ENCODE assay signal across 24 cellular contexts in the genomic region with DNA sequence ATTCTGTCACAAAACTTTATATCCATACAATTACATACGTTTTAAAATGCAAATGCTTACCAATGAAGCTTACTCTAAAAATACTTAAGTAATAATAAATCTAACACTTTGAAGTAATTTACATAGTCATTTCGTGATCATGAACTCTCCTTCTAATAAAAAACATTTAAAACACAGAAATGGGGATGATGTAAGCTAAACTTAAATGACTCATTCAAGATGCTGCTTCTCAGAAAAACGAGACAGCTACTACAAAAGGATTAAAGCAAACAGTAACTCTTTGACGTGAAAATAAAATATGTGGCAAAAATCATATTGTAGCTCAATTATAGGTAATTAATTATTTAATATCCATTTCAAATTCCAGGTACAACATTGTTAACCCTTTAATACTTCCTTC.
"Had no signal": no experiment of that assay in that cellular context is flagged by ENCODE, and none has a peak within 500 bp of the region (broad histone marks: within the 10 kb centered on the region; RNA-seq: fewer than 3 reads in every experiment).

No MANE protein-coding gene starts in this region.

- FAIRE-seq: endometrium, kidney, urothelium cell line had no signal

- H3K9me3 Mint-ChIP-seq: activated naive CD4-positive, alpha-beta T cell treated with anti-CD3 and anti-CD28 coated beads, Interleukin-2, amount 10 ng/mL, durations not matched to agents 7 days and 5 days; dendritic cell treated with granulocyte-macrophage colony-stimulating factor and Interleukin-4, amounts not matched to agents 40 ng/mL and 50 ng/mL, for 4 days; naive B cell; neural crest cell; stimulated activated naive B cell treated with anti-CD40 and anti-IgM and Interleukin-4, amounts not matched to agents 10 μg/mL and 1 μg/mL and 100 μg/mL, for 72 hours had no signal

- H3K9me3 ChIP-seq: body of pancreas, gastrocnemius medialis, heart left ventricle, transverse colon had no signal

- H3K27ac ChIP-seq: body of pancreas, cardiac muscle cell, gastrocnemius medialis, heart left ventricle, transverse colon had no signal

- ATAC-seq: body of pancreas; gastrocnemius medialis; heart left ventricle; sciatic nerve; stimulated activated naive B cell treated with anti-CD40 and anti-IgM and Interleukin-4, amounts not matched to agents 10 μg/mL and 1 μg/mL and 100 μg/mL, for 72 hours had no signal

- H3K4me3 Mint-ChIP-seq: activated naive CD4-positive, alpha-beta T cell treated with anti-CD3 and anti-CD28 coated beads, Interleukin-2, amount 10 ng/mL, durations not matched to agents 7 days and 5 days; dendritic cell treated with granulocyte-macrophage colony-stimulating factor and Interleukin-4, amounts not matched to agents 40 ng/mL and 50 ng/mL, for 4 days; naive B cell; neural crest cell; stimulated activated naive B cell treated with anti-CD40 and anti-IgM and Interleukin-4, amounts not matched to agents 10 μg/mL and 1 μg/mL and 100 μg/mL, for 72 hours had no signal

- H3K4me1 Mint-ChIP-seq: activated naive CD4-positive, alpha-beta T cell treated with anti-CD3 and anti-CD28 coated beads, Interleukin-2, amount 10 ng/mL, durations not matched to agents 7 days and 5 days; naive B cell; neural crest cell; stimulated activated naive B cell treated with anti-CD40 and anti-IgM and Interleukin-4, amounts not matched to agents 10 μg/mL and 1 μg/mL and 100 μg/mL, for 72 hours had no signal

- DNase-seq: activated CD4-positive, alpha-beta T cell treated with anti-CD3 and anti-CD28 coated beads for 1 hour; activated CD4-positive, alpha-beta T cell treated with anti-CD3 and anti-CD28 coated beads, Interleukin-2, amount 50 U/mL, for 4 hours; activated effector memory CD4-positive, alpha-beta T cell treated with Interleukin-2 at 50 U/mL for 16 hours; activated naive CD4-positive, alpha-beta T cell treated with anti-CD3 and anti-CD28 coated beads, Interleukin-2, amount 10 ng/mL, durations not matched to agents 7 days and 5 days; activated T-cell treated with anti-CD3 and anti-CD28 coated beads, Interleukin-2, amount 50 U/mL, for 48 hours; body of pancreas; effector CD4-positive, alpha-beta T cell; gastrocnemius medialis; heart left ventricle; kidney; naive B cell; occipital lobe; stimulated activated CD4-positive, alpha-beta T cell treated with anti-CD3 and anti-CD28 coated beads, Interleukin-2, amount 100 ng/mL, for 48 hours; stimulated activated CD8-positive, alpha-beta memory T cell treated with anti-CD3 and anti-CD28 coated beads, Interleukin-4, amount 100 ng/mL, for 48 hours; stimulated activated naive B cell treated with anti-CD40 and anti-IgM and Interleukin-4, amounts not matched to agents 10 μg/mL and 1 μg/mL and 100 μg/mL, for 72 hours; T-helper 1 cell; transverse colon had no signal

- H3K27me3 Mint-ChIP-seq: activated naive CD4-positive, alpha-beta T cell treated with anti-CD3 and anti-CD28 coated beads, Interleukin-2, amount 10 ng/mL, durations not matched to agents 7 days and 5 days; dendritic cell treated with granulocyte-macrophage colony-stimulating factor and Interleukin-4, amounts not matched to agents 40 ng/mL and 50 ng/mL, for 4 days; naive B cell; stimulated activated naive B cell treated with anti-CD40 and anti-IgM and Interleukin-4, amounts not matched to agents 10 μg/mL and 1 μg/mL and 100 μg/mL, for 72 hours had no signal

- H3K4me3 ChIP-seq: body of pancreas, cardiac muscle cell, gastrocnemius medialis, heart left ventricle, lung, transverse colon had no signal

- H3K27ac Mint-ChIP-seq: activated naive CD4-positive, alpha-beta T cell treated with anti-CD3 and anti-CD28 coated beads, Interleukin-2, amount 10 ng/mL, durations not matched to agents 7 days and 5 days; dendritic cell treated with granulocyte-macrophage colony-stimulating factor and Interleukin-4, amounts not matched to agents 40 ng/mL and 50 ng/mL, for 4 days; naive B cell; stimulated activated naive B cell treated with anti-CD40 and anti-IgM and Interleukin-4, amounts not matched to agents 10 μg/mL and 1 μg/mL and 100 μg/mL, for 72 hours had no signal

- H3K27me3 ChIP-seq: body of pancreas, cardiac muscle cell, gastrocnemius medialis, heart left ventricle, transverse colon had no signal

- H3K4me1 ChIP-seq: body of pancreas, gastrocnemius medialis, heart left ventricle, transverse colon had no signal

- H3K36me3 ChIP-seq: cardiac muscle cell, gastrocnemius medialis, transverse colon had no signal
